In the genomic region with DNA sequence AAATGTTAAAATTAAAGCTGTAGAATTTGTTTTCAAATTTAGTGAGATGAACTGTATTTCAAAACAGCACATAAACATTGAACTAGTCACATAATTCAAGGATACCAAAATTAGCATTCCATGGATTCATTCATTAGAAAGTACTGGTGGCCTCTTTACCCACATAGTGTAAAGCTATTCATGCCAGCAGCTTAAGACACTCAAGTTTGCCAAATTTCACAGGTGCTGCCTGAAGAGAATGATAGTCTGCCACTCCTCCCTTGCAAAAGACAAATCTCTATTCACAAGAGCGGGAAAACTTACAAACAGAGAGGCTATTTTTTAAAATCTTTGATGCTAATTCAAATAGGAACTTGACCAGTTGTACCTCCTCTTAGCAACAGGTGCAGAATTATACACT, we compare ENCODE assay signal across 19 cellular contexts.
"Had no signal": no experiment of that assay in that cellular context is flagged by ENCODE, and none has a peak within 500 bp of the region (broad histone marks: within the 10 kb centered on the region; RNA-seq: fewer than 3 reads in every experiment).

No MANE protein-coding gene starts in this region.

- H3K4me1 ChIP-seq: foreskin keratinocyte, heart left ventricle, suprapubic skin, thyroid gland, upper lobe of left lung, uterus had no signal

- H3K27me3 ChIP-seq: foreskin keratinocyte, heart left ventricle, suprapubic skin, thyroid gland, upper lobe of left lung, uterus had no signal

- H3K27ac ChIP-seq: coronary artery, foreskin keratinocyte, heart left ventricle, suprapubic skin, thyroid gland, upper lobe of left lung, uterus had no signal

- H3K4me3 ChIP-seq: coronary artery, heart left ventricle, mucosa of descending colon, suprapubic skin, thyroid gland, upper lobe of left lung, uterus had no signal

- ATAC-seq: foreskin keratinocyte; heart left ventricle; left lobe of liver; mucosa of descending colon; natural killer cell; right cardiac atrium; stimulated activated effector memory CD8-positive, alpha-beta T cell treated with anti-CD3 and anti-CD28 coated beads, Interleukin-12 subunit alpha, Interleukin-12 subunit beta, amount 100 ng/mL, for 72 hours; stimulated activated naive CD8-positive, alpha-beta T cell treated with anti-CD3 and anti-CD28 coated beads, Interleukin-15, Interleukin-2, amounts not matched to agents 100 U/mL and 50 U/mL, for 24 hours had no signal

- DNase-seq: effector CD4-positive, alpha-beta T cell; endodermal cell; erythroblast; foreskin keratinocyte; heart left ventricle; islet precursor cell; mucosa of descending colon; natural killer cell; right cardiac atrium; stimulated activated CD4-positive, alpha-beta T cell treated with anti-CD3 and anti-CD28 coated beads, Interleukin-4, amount 100 ng/mL, for 1 hour; stimulated activated CD8-positive, alpha-beta memory T cell treated with anti-CD3 and anti-CD28 coated beads, Interleukin-4, amount 100 ng/mL, for 48 hours; stimulated activated naive CD8-positive, alpha-beta T cell treated with anti-CD3 and anti-CD28 coated beads, Interleukin-15, Interleukin-2, amounts not matched to agents 100 U/mL and 50 U/mL, for 24 hours; thyroid gland; upper lobe of left lung; uterus had no signal

- H3K9me3 ChIP-seq: heart left ventricle, mucosa of descending colon, suprapubic skin, thyroid gland, upper lobe of left lung, uterus had no signal

- H3K36me3 ChIP-seq: heart left ventricle, suprapubic skin, thyroid gland, upper lobe of left lung, uterus had no signal
